11 cellular contexts compared by ENCODE assay signal in the genomic region with DNA sequence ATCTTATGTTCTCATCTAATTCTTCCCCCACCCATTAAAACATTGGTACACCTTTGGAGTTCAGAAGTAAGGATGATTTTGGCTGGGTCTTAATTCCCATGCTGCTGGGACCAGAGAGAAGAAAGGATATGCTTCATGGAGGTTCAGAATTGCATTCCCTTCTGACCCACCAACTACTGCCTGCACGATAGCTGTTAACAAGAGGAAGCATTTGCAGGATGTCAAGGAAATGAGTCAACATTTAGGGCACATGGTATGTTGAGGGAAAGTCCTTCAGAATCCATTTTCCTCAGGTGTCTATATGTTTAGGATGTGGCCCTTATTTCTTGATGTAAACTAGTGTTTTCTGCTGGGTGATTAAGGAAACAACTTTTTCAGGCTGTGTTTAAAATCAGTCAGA.
A peak's percentile ranks its signal among the peaks of the same experiment; 100 is the strongest.
DNase-seq lines count a peak whose midpoint lies in the region; ATAC-seq and TF ChIP-seq lines count a peak whose summit lies in the region.
"Had no signal": no experiment of that assay in that cellular context is flagged by ENCODE, and none has a peak within 500 bp of the region (broad histone marks: within the 10 kb centered on the region; RNA-seq: fewer than 3 reads in every experiment).

No MANE protein-coding gene starts in this region.

- no peaks in the 10 kb centered on the region for H3K9me3 Mint-ChIP-seq in activated naive CD8-positive, alpha-beta T cell treated with anti-CD3 and anti-CD28 coated beads for 36 hours
- no peaks in the 10 kb centered on the region for H3K9me3 Mint-ChIP-seq in activated naive CD8-positive, alpha-beta T cell treated with anti-CD3 and anti-CD28 coated beads, Interleukin-2, amount 50 U/mL, for 24 hours
- peaks cover 4% of the 10 kb centered on the region for H3K9me3 Mint-ChIP-seq in type B pancreatic cell
- H3K9me3 Mint-ChIP-seq: activated T-cell treated with anti-CD3 and anti-CD28 coated beads, Interleukin-2, amount 50 U/mL, for 4 hours had no signal

- H3K27ac ChIP-seq in tibial nerve, result no peak overlapping the region
- peak overlapping the region in 4 of 8 donors; percentile 17 to 81 (median 46) for H3K27ac ChIP-seq in spleen
- H3K27ac ChIP-seq: left ventricle myocardium inferior had no signal

- 26 to 27% methylated on average over 1 of the region's 1 CpG for WGBS in tibial nerve, 2 donors
- WGBS in spleen, 5 donors, result 0 to 30% (median 6%) methylated on average over 1 of the region's 1 CpG

- H3K4me3 ChIP-seq in fibroblast of pulmonary artery (replicated peaks; ENCODE audit: low read depth, low read length), result no peak overlapping the region
- H3K4me3 ChIP-seq in tibial nerve, result no peak overlapping the region
- H3K4me3 ChIP-seq in spleen, result no peak overlapping the region
- H3K4me3 ChIP-seq: left ventricle myocardium inferior had no signal

- TF ChIP-seq CTCF in fibroblast of pulmonary artery (IDR thresholded peaks at IDR 0.05; ENCODE audit: low read length, missing control alignments) (no peak), type B pancreatic cell (conservative IDR thresholded peaks at IDR 0.05) (no peak), tibial nerve (IDR thresholded peaks at IDR 0.05) (no peak), spleen (IDR thresholded peaks at IDR 0.05 in 8 of 11, conservative IDR thresholded peaks at IDR 0.05 in 3 of 11) (no peak)

- no peaks in the 10 kb centered on the region for H3K27me3 Mint-ChIP-seq in activated naive CD8-positive, alpha-beta T cell treated with anti-CD3 and anti-CD28 coated beads for 36 hours
- no peaks in the 10 kb centered on the region for H3K27me3 Mint-ChIP-seq in activated naive CD8-positive, alpha-beta T cell treated with anti-CD3 and anti-CD28 coated beads, Interleukin-2, amount 50 U/mL, for 24 hours
- H3K27me3 Mint-ChIP-seq in type B pancreatic cell, result no peaks in the 10 kb centered on the region

- no peak for TF ChIP-seq EP300 in tibial nerve (IDR thresholded peaks at IDR 0.05)

- H3K36me3 Mint-ChIP-seq in activated naive CD8-positive, alpha-beta T cell treated with anti-CD3 and anti-CD28 coated beads for 36 hours, result no peaks in the 10 kb centered on the region
- H3K36me3 Mint-ChIP-seq in activated naive CD8-positive, alpha-beta T cell treated with anti-CD3 and anti-CD28 coated beads, Interleukin-2, amount 50 U/mL, for 24 hours (ENCODE audit: low read depth), result no peaks in the 10 kb centered on the region
- no peaks in the 10 kb centered on the region for H3K36me3 Mint-ChIP-seq in type B pancreatic cell

- peaks cover 5% of the 10 kb centered on the region for H3K4me1 Mint-ChIP-seq in activated naive CD8-positive, alpha-beta T cell treated with anti-CD3 and anti-CD28 coated beads for 36 hours
- H3K4me1 Mint-ChIP-seq in activated naive CD8-positive, alpha-beta T cell treated with anti-CD3 and anti-CD28 coated beads, Interleukin-2, amount 50 U/mL, for 24 hours, result peaks cover 9% of the 10 kb centered on the region
- peaks cover 4% of the 10 kb centered on the region for H3K4me1 Mint-ChIP-seq in type B pancreatic cell (ENCODE audit: unreplicated experiment)

- peak overlapping the region; percentile 1 for H3K27ac Mint-ChIP-seq in activated naive CD8-positive, alpha-beta T cell treated with anti-CD3 and anti-CD28 coated beads for 36 hours
- no peak overlapping the region for H3K27ac Mint-ChIP-seq in activated naive CD8-positive, alpha-beta T cell treated with anti-CD3 and anti-CD28 coated beads, Interleukin-2, amount 50 U/mL, for 24 hours
- H3K27ac Mint-ChIP-seq in type B pancreatic cell, result peak overlapping the region; percentile 64

- DNase-seq in activated naive CD8-positive, alpha-beta T cell treated with anti-CD3 and anti-CD28 coated beads for 36 hours, result no peak
- DNase-seq in activated naive CD8-positive, alpha-beta T cell treated with anti-CD3 and anti-CD28 coated beads, Interleukin-2, amount 50 U/mL, for 24 hours, result no peak
- DNase-seq in fibroblast of pulmonary artery (ENCODE audit: low read depth), result peak; percentile 70
- no peak for DNase-seq in type B pancreatic cell (ENCODE audit: extremely low spot score, unreplicated experiment)
- DNase-seq in tibial nerve (ENCODE audit: low spot score in 2 of 2), result no peak
- no peak for DNase-seq in HUDEP-2 (lab: John Stamatoyannopoulos, UW; ENCODE audit: unreplicated experiment in 76 of 76)
- no peak for DNase-seq in spleen
- DNase-seq: activated T-cell treated with anti-CD3 and anti-CD28 coated beads, Interleukin-2, amount 50 U/mL, for 4 hours; left ventricle myocardium inferior; NCI-H2171 had no signal

- ATAC-seq in activated naive CD8-positive, alpha-beta T cell treated with anti-CD3 and anti-CD28 coated beads, Interleukin-2, amount 50 U/mL, for 24 hours, result no peak
- ATAC-seq in SK-N-SH treated with all-trans-retinoic acid at 6 μM for 48 hours, result peak; percentile 89
- ATAC-seq: activated T-cell treated with anti-CD3 and anti-CD28 coated beads, Interleukin-2, amount 50 U/mL, for 4 hours had no signal

- H3K4me1 ChIP-seq in tibial nerve, result no peaks in the 10 kb centered on the region
- H3K4me1 ChIP-seq in spleen, result peaks cover 0 to 43% (median 5%) of the 10 kb centered on the region in 6 donors
- H3K4me1 ChIP-seq: left ventricle myocardium inferior had no signal

- H3K4me3 Mint-ChIP-seq in activated naive CD8-positive, alpha-beta T cell treated with anti-CD3 and anti-CD28 coated beads for 36 hours, result no peak overlapping the region
- H3K4me3 Mint-ChIP-seq in activated naive CD8-positive, alpha-beta T cell treated with anti-CD3 and anti-CD28 coated beads, Interleukin-2, amount 50 U/mL, for 24 hours, result no peak overlapping the region
- no peak overlapping the region for H3K4me3 Mint-ChIP-seq in type B pancreatic cell
- H3K4me3 Mint-ChIP-seq: activated T-cell treated with anti-CD3 and anti-CD28 coated beads, Interleukin-2, amount 50 U/mL, for 4 hours had no signal

- intact Hi-C loops in spleen (cut with DNase I; ENCODE audit: low total_unique reads), result no loop called here

- H3K9me3 ChIP-seq in tibial nerve, result no peaks in the 10 kb centered on the region
- no peaks in the 10 kb centered on the region for H3K9me3 ChIP-seq in spleen
- H3K9me3 ChIP-seq: left ventricle myocardium inferior had no signal

- H3K27me3 ChIP-seq in tibial nerve (no peaks in the 10 kb centered on the region), spleen (replicated peaks in 1 of 7) (no peaks in the 10 kb centered on the region)

- H3K36me3 ChIP-seq in tibial nerve, result no peaks in the 10 kb centered on the region
- peaks cover 0 to 12% (median 3%) of the 10 kb centered on the region in 6 donors for H3K36me3 ChIP-seq in spleen
- H3K36me3 ChIP-seq: left ventricle myocardium inferior had no signal

- TF ChIP-seq POLR2A in tibial nerve (IDR thresholded peaks at IDR 0.05) (no peak), spleen (IDR thresholded peaks at IDR 0.05) (no peak)

TF ChIP-seq in SK-N-SH treated with all-trans-retinoic acid at 6 μM for 48 hours, 23 proteins besides CTCF, POLR2A, EP300 and RAD21 (continues in another document):
- TF ChIP-seq, protein P1, sequence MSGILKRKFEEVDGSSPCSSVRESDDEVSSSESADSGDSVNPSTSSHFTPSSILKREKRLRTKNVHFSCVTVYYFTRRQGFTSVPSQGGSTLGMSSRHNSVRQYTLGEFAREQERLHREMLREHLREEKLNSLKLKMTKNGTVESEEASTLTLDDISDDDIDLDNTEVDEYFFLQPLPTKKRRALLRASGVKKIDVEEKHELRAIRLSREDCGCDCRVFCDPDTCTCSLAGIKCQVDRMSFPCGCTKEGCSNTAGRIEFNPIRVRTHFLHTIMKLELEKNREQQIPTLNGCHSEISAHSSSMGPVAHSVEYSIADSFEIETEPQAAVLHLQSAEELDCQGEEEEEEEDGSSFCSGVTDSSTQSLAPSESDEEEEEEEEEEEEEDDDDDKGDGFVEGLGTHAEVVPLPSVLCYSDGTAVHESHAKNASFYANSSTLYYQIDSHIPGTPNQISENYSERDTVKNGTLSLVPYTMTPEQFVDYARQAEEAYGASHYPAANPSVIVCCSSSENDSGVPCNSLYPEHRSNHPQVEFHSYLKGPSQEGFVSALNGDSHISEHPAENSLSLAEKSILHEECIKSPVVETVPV (CRISPR knock-in tag; IDR thresholded peaks at IDR 0.05), result no peak
- TF ChIP-seq GLIS3 (CRISPR knock-in tag; IDR thresholded peaks at IDR 0.05), result no peak
- TF ChIP-seq, protein P2, sequence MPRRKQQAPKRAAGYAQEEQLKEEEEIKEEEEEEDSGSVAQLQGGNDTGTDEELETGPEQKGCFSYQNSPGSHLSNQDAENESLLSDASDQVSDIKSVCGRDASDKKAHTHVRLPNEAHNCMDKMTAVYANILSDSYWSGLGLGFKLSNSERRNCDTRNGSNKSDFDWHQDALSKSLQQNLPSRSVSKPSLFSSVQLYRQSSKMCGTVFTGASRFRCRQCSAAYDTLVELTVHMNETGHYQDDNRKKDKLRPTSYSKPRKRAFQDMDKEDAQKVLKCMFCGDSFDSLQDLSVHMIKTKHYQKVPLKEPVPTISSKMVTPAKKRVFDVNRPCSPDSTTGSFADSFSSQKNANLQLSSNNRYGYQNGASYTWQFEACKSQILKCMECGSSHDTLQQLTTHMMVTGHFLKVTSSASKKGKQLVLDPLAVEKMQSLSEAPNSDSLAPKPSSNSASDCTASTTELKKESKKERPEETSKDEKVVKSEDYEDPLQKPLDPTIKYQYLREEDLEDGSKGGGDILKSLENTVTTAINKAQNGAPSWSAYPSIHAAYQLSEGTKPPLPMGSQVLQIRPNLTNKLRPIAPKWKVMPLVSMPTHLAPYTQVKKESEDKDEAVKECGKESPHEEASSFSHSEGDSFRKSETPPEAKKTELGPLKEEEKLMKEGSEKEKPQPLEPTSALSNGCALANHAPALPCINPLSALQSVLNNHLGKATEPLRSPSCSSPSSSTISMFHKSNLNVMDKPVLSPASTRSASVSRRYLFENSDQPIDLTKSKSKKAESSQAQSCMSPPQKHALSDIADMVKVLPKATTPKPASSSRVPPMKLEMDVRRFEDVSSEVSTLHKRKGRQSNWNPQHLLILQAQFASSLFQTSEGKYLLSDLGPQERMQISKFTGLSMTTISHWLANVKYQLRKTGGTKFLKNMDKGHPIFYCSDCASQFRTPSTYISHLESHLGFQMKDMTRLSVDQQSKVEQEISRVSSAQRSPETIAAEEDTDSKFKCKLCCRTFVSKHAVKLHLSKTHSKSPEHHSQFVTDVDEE (CRISPR knock-in tag; IDR thresholded peaks at IDR 0.05), result no peak
- TF ChIP-seq, protein P3, sequence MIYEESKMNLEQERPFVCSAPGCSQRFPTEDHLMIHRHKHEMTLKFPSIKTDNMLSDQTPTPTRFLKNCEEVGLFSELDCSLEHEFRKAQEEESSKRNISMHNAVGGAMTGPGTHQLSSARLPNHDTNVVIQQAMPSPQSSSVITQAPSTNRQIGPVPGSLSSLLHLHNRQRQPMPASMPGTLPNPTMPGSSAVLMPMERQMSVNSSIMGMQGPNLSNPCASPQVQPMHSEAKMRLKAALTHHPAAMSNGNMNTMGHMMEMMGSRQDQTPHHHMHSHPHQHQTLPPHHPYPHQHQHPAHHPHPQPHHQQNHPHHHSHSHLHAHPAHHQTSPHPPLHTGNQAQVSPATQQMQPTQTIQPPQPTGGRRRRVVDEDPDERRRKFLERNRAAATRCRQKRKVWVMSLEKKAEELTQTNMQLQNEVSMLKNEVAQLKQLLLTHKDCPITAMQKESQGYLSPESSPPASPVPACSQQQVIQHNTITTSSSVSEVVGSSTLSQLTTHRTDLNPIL (CRISPR knock-in tag; IDR thresholded peaks at IDR 0.05; ENCODE audit: low read depth), result no peak
- TF ChIP-seq CSDC2 (CRISPR knock-in tag; IDR thresholded peaks at IDR 0.05), result no peak
- no peak for TF ChIP-seq BACH2 (CRISPR knock-in tag; IDR thresholded peaks at IDR 0.05; ENCODE audit: borderline replicate concordance)
- no peak for TF ChIP-seq ISL1 (CRISPR knock-in tag; IDR thresholded peaks at IDR 0.05)
